ENCODE assay signal across 36 cellular contexts in genomic region chr5:72096602-72097205, GRCh38. TPM values are rescaled to one million over a fixed set of nuclear protein-coding genes. Genes with fewer than 3 reads are reported as not detected.
DNase-seq lines count a peak whose midpoint lies in the region; ATAC-seq, FAIRE-seq and TF ChIP-seq lines count a peak whose summit lies in the region.
"Had no signal": no experiment of that assay in that cellular context is flagged by ENCODE, and none has a peak within 500 bp of the region (broad histone marks: within the 10 kb centered on the region; RNA-seq: fewer than 3 reads in every experiment).

No MANE protein-coding gene starts in this region.

- no peak overlapping the region for H3K27ac ChIP-seq in lower lobe of right lung
- H3K27ac ChIP-seq: cardiac muscle cell, neural progenitor cell, suprapubic skin, upper lobe of left lung, VCaP had no signal

- H3K36me3 Mint-ChIP-seq in glutamatergic neuron (ENCODE audit: unreplicated experiment), result no peaks in the 10 kb centered on the region
- H3K36me3 Mint-ChIP-seq: activated naive CD4-positive, alpha-beta T cell treated with anti-CD3 and anti-CD28 coated beads, Interleukin-2, amount 50 U/mL, for 24 hours; CD8-positive, alpha-beta memory T cell; neural progenitor cell had no signal

- no peaks in the 10 kb centered on the region for H3K9me3 ChIP-seq in lower lobe of right lung
- H3K9me3 ChIP-seq: A549, suprapubic skin, upper lobe of left lung had no signal

- peak; percentile 61 for FAIRE-seq in H54 (lab: Jason Lieb, UNC)
- FAIRE-seq: A549, colon, GM12892 had no signal

- no peaks in the 10 kb centered on the region for H3K9me3 Mint-ChIP-seq in glutamatergic neuron (ENCODE audit: unreplicated experiment)
- H3K9me3 Mint-ChIP-seq: activated CD8-positive, alpha-beta T cell treated with anti-CD3 and anti-CD28 coated beads for 36 hours; activated naive CD4-positive, alpha-beta T cell treated with anti-CD3 and anti-CD28 coated beads, Interleukin-2, amount 50 U/mL, for 24 hours; activated T-helper 17 cell treated with anti-CD3 and anti-CD28 coated beads, Interleukin-2, amount 50 U/mL, for 72 hours; CD8-positive, alpha-beta memory T cell; HFFc6; neural progenitor cell had no signal

- H3K27ac Mint-ChIP-seq in glutamatergic neuron (ENCODE audit: unreplicated experiment), result peak overlapping the region; percentile 49
- H3K27ac Mint-ChIP-seq: activated CD4-positive, alpha-beta T cell treated with anti-CD3 and anti-CD28 coated beads for 36 hours; activated CD8-positive, alpha-beta T cell treated with anti-CD3 and anti-CD28 coated beads for 36 hours; activated naive CD4-positive, alpha-beta T cell treated with anti-CD3 and anti-CD28 coated beads, Interleukin-2, amount 50 U/mL, for 24 hours; activated T-helper 17 cell treated with anti-CD3 and anti-CD28 coated beads, Interleukin-2, amount 50 U/mL, for 72 hours; B cell; CD8-positive, alpha-beta memory T cell; HFFc6; neural progenitor cell had no signal

- peak; percentile 55 for DNase-seq in AG08395 (ENCODE audit: low spot score)
- peak; percentile 26 for DNase-seq in H54 (ENCODE audit: insufficient read length, low spot score)
- no peak for DNase-seq in glutamatergic neuron
- DNase-seq in lower lobe of right lung, result no peak
- no peak for DNase-seq in omental fat pad (ENCODE audit: low spot score)
- DNase-seq in activated gamma-delta T cell (lab: John Stamatoyannopoulos, UW), result no peak
- DNase-seq in Right ventricle myocardium inferior (ENCODE audit: missing footprints), result no peak
- DNase-seq: activated CD4-positive, alpha-beta T cell treated with anti-CD3 and anti-CD28 coated beads for 36 hours; activated CD8-positive, alpha-beta T cell treated with anti-CD3 and anti-CD28 coated beads for 36 hours; amygdala; CD8-positive, alpha-beta memory T cell; DMS 273 treated with DMSO at 0.1 percent for 48 hours; HFFc6; mesendoderm; NCI-H1105 treated with DMSO at 0.1 percent for 48 hours; NCI-H187 treated with DMSO at 0.1 percent for 48 hours; NCI-H526; NK-92 treated with Interleukin-12 subunit alpha and Interleukin-12 subunit beta, amount 100 ng/mL, for 24 hours; PC-3; SHP77 treated with DMSO at 0.1 percent for 48 hours; stimulated activated naive CD4-positive, alpha-beta T cell treated with Interleukin-2 at 50 U/mL for 16 hours; SW 1271; upper lobe of left lung had no signal

- no peak for TF ChIP-seq POLR2A in H54 (IDR thresholded peaks at IDR 0.05; ENCODE audit: low read depth, low read length)

- peaks cover 26% of the 10 kb centered on the region for H3K4me1 Mint-ChIP-seq in glutamatergic neuron (ENCODE audit: low read depth, unreplicated experiment)
- H3K4me1 Mint-ChIP-seq: activated naive CD4-positive, alpha-beta T cell treated with anti-CD3 and anti-CD28 coated beads, Interleukin-2, amount 50 U/mL, for 24 hours; activated T-helper 17 cell treated with anti-CD3 and anti-CD28 coated beads, Interleukin-2, amount 50 U/mL, for 72 hours; B cell; CD8-positive, alpha-beta memory T cell had no signal

- H3K27me3 ChIP-seq in lower lobe of right lung (ENCODE audit: low read depth), result no peaks in the 10 kb centered on the region
- H3K27me3 ChIP-seq: cardiac muscle cell, neural progenitor cell, upper lobe of left lung had no signal

- H3K36me3 ChIP-seq in lower lobe of right lung, result no peaks in the 10 kb centered on the region
- H3K36me3 ChIP-seq: cardiac muscle cell, neural progenitor cell, suprapubic skin, upper lobe of left lung had no signal

- ATAC-seq in SK-N-SH treated with all-trans-retinoic acid at 6 μM for 48 hours (peak; percentile 84), lower lobe of right lung (no peak), omental fat pad (ENCODE audit: low FRiP score) (no peak), Right ventricle myocardium inferior (no peak)
- ATAC-seq: A549; activated CD4-positive, alpha-beta T cell treated with anti-CD3 and anti-CD28 coated beads for 36 hours; activated CD8-positive, alpha-beta T cell treated with anti-CD3 and anti-CD28 coated beads for 36 hours; activated T-helper 17 cell treated with anti-CD3 and anti-CD28 coated beads, Interleukin-2, amount 50 U/mL, for 72 hours; left lobe of liver; PC-3 had no signal

- H3K4me3 ChIP-seq in lower lobe of right lung, result no peak overlapping the region
- H3K4me3 ChIP-seq: A549, cardiac muscle cell, neural progenitor cell, smooth muscle cell, suprapubic skin, upper lobe of left lung had no signal

- no peak overlapping the region for H3K4me3 Mint-ChIP-seq in glutamatergic neuron (ENCODE audit: unreplicated experiment)
- H3K4me3 Mint-ChIP-seq: activated CD4-positive, alpha-beta T cell treated with anti-CD3 and anti-CD28 coated beads for 36 hours; activated CD8-positive, alpha-beta T cell treated with anti-CD3 and anti-CD28 coated beads for 36 hours; activated naive CD4-positive, alpha-beta T cell treated with anti-CD3 and anti-CD28 coated beads, Interleukin-2, amount 50 U/mL, for 24 hours; activated T-helper 17 cell treated with anti-CD3 and anti-CD28 coated beads, Interleukin-2, amount 50 U/mL, for 72 hours; B cell; CD8-positive, alpha-beta memory T cell; HFFc6; neural progenitor cell had no signal

- H3K27me3 Mint-ChIP-seq in glutamatergic neuron (ENCODE audit: unreplicated experiment), result no peaks in the 10 kb centered on the region

- TF ChIP-seq CTCF in glutamatergic neuron (IDR thresholded peaks at IDR 0.05; ENCODE audit: partially characterized antibody, unreplicated experiment) (no peak), lower lobe of right lung (IDR thresholded peaks at IDR 0.05) (no peak), omental fat pad (IDR thresholded peaks at IDR 0.05) (no peak)

- intact Hi-C loops in lower lobe of right lung (cut with DNase I) (no loop called here), Right ventricle myocardium inferior (cut with DNase I) (no loop called here)

- H3K4me1 ChIP-seq in lower lobe of right lung, result no peaks in the 10 kb centered on the region
- H3K4me1 ChIP-seq: suprapubic skin, upper lobe of left lung had no signal

TF ChIP-seq in SK-N-SH treated with all-trans-retinoic acid at 6 μM for 48 hours, 23 proteins besides CTCF, POLR2A, EP300 and RAD21 (continues in another document):
- TF ChIP-seq PATZ1 (CRISPR knock-in tag; IDR thresholded peaks at IDR 0.05; ENCODE audit: borderline replicate concordance), result no peak
- TF ChIP-seq BACH2 (CRISPR knock-in tag; IDR thresholded peaks at IDR 0.05; ENCODE audit: borderline replicate concordance), result no peak
- TF ChIP-seq, protein P1, sequence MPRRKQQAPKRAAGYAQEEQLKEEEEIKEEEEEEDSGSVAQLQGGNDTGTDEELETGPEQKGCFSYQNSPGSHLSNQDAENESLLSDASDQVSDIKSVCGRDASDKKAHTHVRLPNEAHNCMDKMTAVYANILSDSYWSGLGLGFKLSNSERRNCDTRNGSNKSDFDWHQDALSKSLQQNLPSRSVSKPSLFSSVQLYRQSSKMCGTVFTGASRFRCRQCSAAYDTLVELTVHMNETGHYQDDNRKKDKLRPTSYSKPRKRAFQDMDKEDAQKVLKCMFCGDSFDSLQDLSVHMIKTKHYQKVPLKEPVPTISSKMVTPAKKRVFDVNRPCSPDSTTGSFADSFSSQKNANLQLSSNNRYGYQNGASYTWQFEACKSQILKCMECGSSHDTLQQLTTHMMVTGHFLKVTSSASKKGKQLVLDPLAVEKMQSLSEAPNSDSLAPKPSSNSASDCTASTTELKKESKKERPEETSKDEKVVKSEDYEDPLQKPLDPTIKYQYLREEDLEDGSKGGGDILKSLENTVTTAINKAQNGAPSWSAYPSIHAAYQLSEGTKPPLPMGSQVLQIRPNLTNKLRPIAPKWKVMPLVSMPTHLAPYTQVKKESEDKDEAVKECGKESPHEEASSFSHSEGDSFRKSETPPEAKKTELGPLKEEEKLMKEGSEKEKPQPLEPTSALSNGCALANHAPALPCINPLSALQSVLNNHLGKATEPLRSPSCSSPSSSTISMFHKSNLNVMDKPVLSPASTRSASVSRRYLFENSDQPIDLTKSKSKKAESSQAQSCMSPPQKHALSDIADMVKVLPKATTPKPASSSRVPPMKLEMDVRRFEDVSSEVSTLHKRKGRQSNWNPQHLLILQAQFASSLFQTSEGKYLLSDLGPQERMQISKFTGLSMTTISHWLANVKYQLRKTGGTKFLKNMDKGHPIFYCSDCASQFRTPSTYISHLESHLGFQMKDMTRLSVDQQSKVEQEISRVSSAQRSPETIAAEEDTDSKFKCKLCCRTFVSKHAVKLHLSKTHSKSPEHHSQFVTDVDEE (CRISPR knock-in tag; IDR thresholded peaks at IDR 0.05), result no peak
- TF ChIP-seq ZFP30 (CRISPR knock-in tag; IDR thresholded peaks at IDR 0.05), result no peak
- no peak for TF ChIP-seq ZC3H10 (CRISPR knock-in tag; IDR thresholded peaks at IDR 0.05)
- TF ChIP-seq TOX (CRISPR knock-in tag; IDR thresholded peaks at IDR 0.05; ENCODE audit: borderline replicate concordance), result no peak
- no peak for TF ChIP-seq ZNF8 (CRISPR knock-in tag; IDR thresholded peaks at IDR 0.05)
- no peak for TF ChIP-seq GLIS3 (CRISPR knock-in tag; IDR thresholded peaks at IDR 0.05)
- no peak for TF ChIP-seq CSDC2 (CRISPR knock-in tag; IDR thresholded peaks at IDR 0.05)
- no peak for TF ChIP-seq ISL1 (CRISPR knock-in tag; IDR thresholded peaks at IDR 0.05)

RNA-seq across cellular contexts. Expression of gene MAP1B, which starts 10.6 kb away (rescaled TPM):
- total RNA-seq in glutamatergic neuron (ENCODE audit: unreplicated experiment) (2,530 TPM), lower lobe of right lung (20.6 TPM), omental fat pad (100 to 1,000 TPM; 479 to 654 (median 593) TPM), Right ventricle myocardium inferior (59.9 TPM)

Comparison
In these comparisons a context has a peak if more than half of its experiments do, and no peak if none do; other contexts are left out.
1. DNase-seq: peak in AG08395 (single experiment) and H54 (single experiment); none in glutamatergic neuron (single experiment), lower lobe of right lung (single experiment), omental fat pad (single experiment), activated gamma-delta T cell (single experiment) and Right ventricle myocardium inferior (single experiment).